Comparison of ENCODE assay signal across 17 cellular contexts in the genomic region with DNA sequence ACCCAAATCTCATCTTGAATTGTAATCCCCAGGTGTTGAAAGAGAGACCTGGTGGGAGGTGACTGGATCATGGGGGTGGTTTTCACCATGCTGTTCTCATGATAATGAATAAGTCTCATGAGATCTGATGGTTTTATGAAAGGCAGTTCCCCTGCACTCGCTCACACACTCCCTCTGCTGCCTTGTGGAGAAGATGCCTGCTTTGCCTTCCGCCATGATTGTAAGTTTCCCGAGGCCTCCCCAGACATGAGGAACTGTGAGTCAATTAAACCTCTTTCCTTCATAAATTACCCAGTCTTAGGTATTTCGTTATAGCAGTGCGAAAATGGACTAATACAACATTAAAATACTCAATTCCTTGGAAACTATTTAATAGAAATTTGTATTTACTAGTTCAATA.
"Had no signal": no experiment of that assay in that cellular context is flagged by ENCODE, and none has a peak within 500 bp of the region (broad histone marks: within the 10 kb centered on the region; RNA-seq: fewer than 3 reads in every experiment).

No MANE protein-coding gene starts in this region.

- H3K4me1 ChIP-seq: upper lobe of left lung had no signal

- H3K36me3 ChIP-seq: cardiac muscle cell, ovary, upper lobe of left lung had no signal

- H3K4me1 Mint-ChIP-seq: memory B cell had no signal

- H3K27me3 Mint-ChIP-seq: activated CD4-positive, alpha-beta memory T cell treated with anti-CD3 and anti-CD28 coated beads for 36 hours had no signal

- H3K4me3 ChIP-seq: cardiac muscle cell, ovary, upper lobe of left lung had no signal

- H3K9me3 ChIP-seq: ovary, upper lobe of left lung had no signal

- H3K27ac ChIP-seq: cardiac muscle cell, ovary, upper lobe of left lung had no signal

- H3K4me3 Mint-ChIP-seq: activated CD4-positive, alpha-beta memory T cell treated with anti-CD3 and anti-CD28 coated beads for 36 hours; activated T-cell treated with anti-CD3 and anti-CD28 coated beads, Interleukin-2, amount 50 U/mL, for 72 hours; memory B cell; stimulated activated naive CD8-positive, alpha-beta T cell treated with anti-CD3 and anti-CD28 coated beads, Interleukin-15, Interleukin-2, amounts not matched to agents 100 ng/mL and 50 ng/mL, for 24 hours had no signal

- FAIRE-seq: astrocyte, colon, islet of Langerhans had no signal

- H3K27ac Mint-ChIP-seq: activated CD4-positive, alpha-beta memory T cell treated with anti-CD3 and anti-CD28 coated beads for 36 hours; activated T-cell treated with anti-CD3 and anti-CD28 coated beads, Interleukin-2, amount 50 U/mL, for 72 hours; memory B cell; stimulated activated naive CD8-positive, alpha-beta T cell treated with anti-CD3 and anti-CD28 coated beads, Interleukin-15, Interleukin-2, amounts not matched to agents 100 ng/mL and 50 ng/mL, for 24 hours had no signal

- DNase-seq: activated CD4-positive, alpha-beta memory T cell treated with anti-CD3 and anti-CD28 coated beads for 36 hours; activated CD8-positive, alpha-beta memory T cell treated with anti-CD3 and anti-CD28 coated beads, Interleukin-2, amount 50 U/mL, for 4 hours; activated T-cell treated with anti-CD3 and anti-CD28 coated beads, Interleukin-2, amount 50 U/mL, for 72 hours; foreskin melanocyte; head of caudate nucleus; ovary; stimulated activated CD4-positive, alpha-beta T cell treated with anti-CD3 and anti-CD28 coated beads, Interleukin-12 subunit alpha, Interleukin-12 subunit beta, amount 100 ng/mL, for 4 hours; stimulated activated CD4-positive, alpha-beta T cell treated with anti-CD3 and anti-CD28 coated beads, Interleukin-4, amount 100 ng/mL, for 1 hour; stimulated activated CD8-positive, alpha-beta memory T cell treated with anti-CD3 and anti-CD28 coated beads, Interleukin-4, amount 100 ng/mL, for 48 hours; upper lobe of left lung had no signal

- ATAC-seq: activated T-cell treated with anti-CD3 and anti-CD28 coated beads, Interleukin-2, amount 50 U/mL, for 72 hours; left lobe of liver had no signal

- H3K36me3 Mint-ChIP-seq: activated CD4-positive, alpha-beta memory T cell treated with anti-CD3 and anti-CD28 coated beads for 36 hours; memory B cell had no signal

- H3K27me3 ChIP-seq: cardiac muscle cell, ovary, upper lobe of left lung had no signal
